In the genomic region with DNA sequence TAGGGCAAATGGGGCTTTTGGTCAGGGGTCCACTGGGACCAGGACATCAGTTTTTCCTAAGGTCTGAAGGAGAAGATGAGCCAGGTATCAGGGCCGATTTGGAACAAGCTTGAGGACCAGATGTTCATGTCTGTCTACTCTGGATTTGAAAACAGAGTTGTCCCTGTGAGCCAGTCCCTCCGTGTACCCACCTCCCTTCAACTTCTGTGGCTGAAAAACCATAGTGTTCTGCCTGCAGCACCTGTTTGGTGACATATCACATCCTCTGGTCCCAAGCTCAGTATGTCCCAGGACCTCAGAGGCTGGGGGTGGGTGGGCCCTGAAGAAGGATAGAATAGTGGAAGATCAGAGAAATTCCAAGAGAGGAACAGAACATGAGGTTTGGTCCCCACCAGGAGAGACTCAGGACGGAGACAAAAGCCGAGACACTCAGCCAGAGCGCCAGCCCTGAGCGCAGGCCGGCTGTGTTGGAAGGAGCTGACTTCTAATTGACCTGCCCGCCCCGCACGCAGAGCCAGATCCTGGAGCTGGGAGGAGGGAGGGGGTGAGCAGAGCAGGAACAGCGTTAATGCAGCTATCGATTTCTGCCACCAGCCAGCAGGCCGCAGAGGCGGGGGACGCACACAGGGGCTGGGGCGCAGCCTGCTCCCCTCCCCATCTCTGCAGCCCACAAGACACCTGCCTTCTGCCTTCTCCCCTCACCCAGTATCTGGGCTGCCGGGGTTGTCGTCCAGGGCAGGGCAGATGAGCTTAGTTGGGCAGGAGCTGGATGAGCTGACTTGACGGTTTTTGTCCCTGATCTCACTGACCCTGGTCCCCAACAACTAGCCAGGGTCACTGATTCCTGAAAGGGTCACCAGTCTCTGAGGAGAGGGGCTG, we compare ENCODE assay signal across 1 cellular context.
TF ChIP-seq lines count a peak whose summit lies in the region.

No MANE protein-coding gene starts in this region.

TF ChIP-seq in H1, 55 proteins besides CTCF, POLR2A, EP300 and RAD21:
- TF ChIP-seq RBBP5 (IDR thresholded peaks at IDR 0.05; ENCODE audit: borderline replicate concordance, low read depth, low read length) (no peak), RXRA (IDR thresholded peaks at IDR 0.05; ENCODE audit: insufficient read depth, low read depth, low read length) (no peak), POU5F1 (IDR thresholded peaks at IDR 0.05; ENCODE audit: low read depth, low read length) (no peak), KDM5A (IDR thresholded peaks at IDR 0.05; ENCODE audit: low read length) (no peak), ZNF274 (IDR thresholded peaks at IDR 0.05; ENCODE audit: borderline replicate concordance, extremely low read depth, low read length) (no peak), SIX5 (IDR thresholded peaks at IDR 0.05; ENCODE audit: low read depth, low read length) (no peak), CEBPB (IDR thresholded peaks at IDR 0.05; ENCODE audit: low read depth, low read length) (no peak), POLR2AphosphoS5 (IDR thresholded peaks at IDR 0.05; ENCODE audit: low read depth, low read length) (no peak), MAFK (IDR thresholded peaks at IDR 0.05; ENCODE audit: low read depth, low read length) (no peak), KDM1A (IDR thresholded peaks at IDR 0.05; ENCODE audit: borderline replicate concordance, low read length) (no peak), CHD2 (IDR thresholded peaks at IDR 0.05; ENCODE audit: low read length) (no peak), CHD1 (IDR thresholded peaks at IDR 0.05; ENCODE audit: low read depth, low read length) (no peak), CBX5 (IDR thresholded peaks at IDR 0.05; ENCODE audit: low read depth, low read length) (no peak), KDM4A (IDR thresholded peaks at IDR 0.05; ENCODE audit: low read depth, low read length, severe bottlenecking) (no peak), CREB1 (IDR thresholded peaks at IDR 0.05) (no peak), YY1 (IDR thresholded peaks at IDR 0.05; ENCODE audit: low read depth, low read length) (no peak), SP1 (IDR thresholded peaks at IDR 0.05; ENCODE audit: low read depth, low read length) (no peak), SUZ12 (IDR thresholded peaks at IDR 0.05; ENCODE audit: low read length) (no peak), TAF1 (IDR thresholded peaks at IDR 0.05; ENCODE audit: low read depth, low read length) (no peak), GABPA (IDR thresholded peaks at IDR 0.05; ENCODE audit: borderline replicate concordance, insufficient read depth, low read length) (no peak)
TF ChIP-seq in H1: peak in this region for 0.
